15 cellular contexts compared by ENCODE assay signal in genomic region chr14:54609576-54609975, GRCh38.
"Had no signal": no experiment of that assay in that cellular context is flagged by ENCODE, and none has a peak within 500 bp of the region (broad histone marks: within the 10 kb centered on the region; RNA-seq: fewer than 3 reads in every experiment).

No MANE protein-coding gene starts in this region.

- H3K4me1 ChIP-seq: pancreas, thyroid gland had no signal

- H3K27ac ChIP-seq: esophagus squamous epithelium, pancreas, thyroid gland had no signal

- DNase-seq: activated B cell treated with CpG ODN at 0.5 μM for 24 hours; activated CD4-positive, alpha-beta T cell treated with anti-CD3 and anti-CD28 coated beads, Interleukin-2, amount 10 ng/mL, durations not matched to agents 7 days and 5 days; activated CD8-positive, alpha-beta memory T cell treated with anti-CD3 and anti-CD28 coated beads for 24 hours; activated naive CD4-positive, alpha-beta T cell treated with anti-CD3 and anti-CD28 coated beads, Interleukin-2, amount 50 U/mL, for 16 hours; brain microvascular endothelial cell; cerebellar nuclear complex; esophagus squamous epithelium; kidney; left ventricle myocardium superior; mesendoderm; pancreas; retina; T-cell; thyroid gland had no signal

- H3K27me3 ChIP-seq: brain microvascular endothelial cell, esophagus squamous epithelium, pancreas, thyroid gland had no signal

- H3K9me3 ChIP-seq: esophagus squamous epithelium, pancreas, thyroid gland had no signal

- H3K36me3 ChIP-seq: brain microvascular endothelial cell, esophagus squamous epithelium, pancreas, thyroid gland had no signal

- H3K4me3 ChIP-seq: esophagus squamous epithelium, pancreas, skin epidermis, thyroid gland had no signal
